In the genomic region with DNA sequence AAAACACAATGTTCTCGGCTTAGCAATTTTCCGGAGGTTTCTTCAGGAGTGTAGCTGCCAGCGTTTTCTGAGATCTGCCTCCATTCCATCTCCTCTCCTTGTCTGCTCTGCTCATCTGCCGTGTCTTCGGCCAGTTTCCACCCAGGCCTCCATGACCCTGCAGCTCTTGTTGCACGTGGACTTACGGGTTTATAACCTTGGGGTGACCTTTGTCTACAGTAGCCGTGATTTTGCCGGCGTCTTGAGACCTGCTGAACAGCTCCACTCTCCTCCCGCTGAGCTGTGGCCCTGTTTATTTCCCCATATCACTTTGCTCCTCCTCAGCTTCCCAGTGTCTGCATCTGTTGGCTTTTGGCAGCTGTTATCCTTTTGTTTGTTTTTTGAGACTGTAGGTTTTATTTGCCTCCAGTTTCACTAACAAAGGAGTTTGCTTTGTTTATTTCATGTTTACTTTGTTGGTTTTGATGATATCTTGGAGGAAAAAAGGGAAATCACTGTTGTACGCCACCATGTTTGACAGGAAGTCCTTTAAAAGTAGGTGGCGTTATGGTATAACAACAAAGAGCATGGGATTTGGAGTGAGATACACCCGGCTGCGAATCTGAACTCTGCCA, we compare ENCODE assay signal across 22 cellular contexts. TPM values are rescaled to one million over a fixed set of nuclear protein-coding genes. Genes with fewer than 3 reads are reported as not detected.
DNase-seq lines count a peak whose midpoint lies in the region; ATAC-seq, FAIRE-seq and TF ChIP-seq lines count a peak whose summit lies in the region.
"Had no signal": no experiment of that assay in that cellular context is flagged by ENCODE, and none has a peak within 500 bp of the region (broad histone marks: within the 10 kb centered on the region; RNA-seq: fewer than 3 reads in every experiment).

No MANE protein-coding gene starts in this region.

- no peak for TF ChIP-seq EP300 in A549 (IDR thresholded peaks at IDR 0.05)
- no peak for TF ChIP-seq EP300 in K562 (IDR thresholded peaks at IDR 0.05; ENCODE audit: low read length)

- no peaks in the 10 kb centered on the region for H3K36me3 ChIP-seq in K562 (ENCODE audit: control insufficient read depth, insufficient read depth, low read length)

- TF ChIP-seq RAD21 in A549 (conservative IDR thresholded peaks at IDR 0.05 in 1 of 2, IDR thresholded peaks at IDR 0.05 in 1 of 2) = no peak
- no peak for TF ChIP-seq RAD21 in K562 (CRISPR knock-in tag; conservative IDR thresholded peaks at IDR 0.05 in 1 of 2, IDR thresholded peaks at IDR 0.05 in 1 of 2)

- no peaks in the 10 kb centered on the region; the same call in 1 of the 2 replicates for H4K20me1 ChIP-seq in K562 (replicated peaks; ENCODE audit: control insufficient read depth, insufficient read depth, low read length)

- TF ChIP-seq CTCF in A549 (IDR thresholded peaks at IDR 0.05) (no peak), K562 (IDR thresholded peaks at IDR 0.05 in 2 of 3, conservative IDR thresholded peaks at IDR 0.05 in 1 of 3; ENCODE audit: insufficient read depth in 2 of 3, low read depth in 1 of 3, low read length in 3 of 3) (no peak), nephron progenitor cell (IDR thresholded peaks at IDR 0.05) (no peak)

- H3K4me2 ChIP-seq in A549 = no peak overlapping the region
- no peak overlapping the region for H3K4me2 ChIP-seq in K562 (ENCODE audit: insufficient read depth, low read length)

- in situ Hi-C loops in K562 (cut with MboI) = no loop called here

- no peaks in the 10 kb centered on the region for H3K27me3 Mint-ChIP-seq in nephron progenitor cell (ENCODE audit: low read depth, poor library complexity)
- H3K27me3 Mint-ChIP-seq: activated CD4-positive, alpha-beta T cell treated with anti-CD3 and anti-CD28 coated beads for 36 hours; activated T-helper 17 cell treated with anti-CD3 and anti-CD28 coated beads, Interleukin-2, amount 50 U/mL, for 72 hours; CD8-positive, alpha-beta memory T cell; dendritic cell treated with granulocyte-macrophage colony-stimulating factor and Interleukin-4, amounts not matched to agents 40 ng/mL and 50 ng/mL, for 4 days had no signal

- intact Hi-C loops in K562 (cut with micrococcal nuclease) = no loop called here

- no peaks in the 10 kb centered on the region for H3K9me1 ChIP-seq in K562 (ENCODE audit: control insufficient read depth, insufficient read depth, low read length)

- no peaks in the 10 kb centered on the region for H3K9me3 Mint-ChIP-seq in nephron progenitor cell
- H3K9me3 Mint-ChIP-seq: activated T-helper 17 cell treated with anti-CD3 and anti-CD28 coated beads, Interleukin-2, amount 50 U/mL, for 72 hours; CD8-positive, alpha-beta memory T cell; dendritic cell treated with granulocyte-macrophage colony-stimulating factor and Interleukin-4, amounts not matched to agents 40 ng/mL and 50 ng/mL, for 4 days had no signal

- no peaks in the 10 kb centered on the region for H3K9me3 ChIP-seq in A549
- no peaks in the 10 kb centered on the region for H3K9me3 ChIP-seq in K562 (replicated peaks; ENCODE audit: control insufficient read depth, insufficient read depth, low read depth, low read length)
- H3K9me3 ChIP-seq: body of pancreas, testis had no signal

- CTCF ChIA-PET in A549 (lab: Yijun Ruan, JAX) = interaction anchor here (1.0 to 2.2 kb wide), 3 partner anchors 10 to 73 kb away, joined by 3 to 11 read pairs (median 4); no protein-coding TSS in a partner anchor
- CTCF ChIA-PET in K562 (lab: Yijun Ruan, JAX; ENCODE audit: low intra/inter-chr PET ratio) = interaction anchor here (0.6 kb wide), 1 partner anchor 25 kb away, joined by 3 read pairs; no protein-coding TSS in a partner anchor

- no peaks in the 10 kb centered on the region for H3K79me2 ChIP-seq in K562 (ENCODE audit: control insufficient read depth, insufficient read depth, low read length)

- TF ChIP-seq POLR2A in A549 (IDR thresholded peaks at IDR 0.05; ENCODE audit: low read length) = no peak
- TF ChIP-seq POLR2A in K562 (conservative IDR thresholded peaks at IDR 0.05) = no peak

- no peak overlapping the region for H3K4me3 Mint-ChIP-seq in nephron progenitor cell
- H3K4me3 Mint-ChIP-seq: activated CD4-positive, alpha-beta T cell treated with anti-CD3 and anti-CD28 coated beads for 36 hours; activated T-helper 17 cell treated with anti-CD3 and anti-CD28 coated beads, Interleukin-2, amount 50 U/mL, for 72 hours; CD8-positive, alpha-beta memory T cell; dendritic cell treated with granulocyte-macrophage colony-stimulating factor and Interleukin-4, amounts not matched to agents 40 ng/mL and 50 ng/mL, for 4 days had no signal

- FAIRE-seq in A549 (lab: Jason Lieb, UNC) (peak; percentile 70), K562 (lab: Jason Lieb, UNC) (peak; percentile 52)
- FAIRE-seq: GM18507, keratinocyte had no signal

- no peak overlapping the region for H3K4me3 ChIP-seq in A549
- H3K4me3 ChIP-seq in K562 = no peak overlapping the region
- H3K4me3 ChIP-seq: body of pancreas, testis had no signal

- H3K36me3 Mint-ChIP-seq in nephron progenitor cell (ENCODE audit: low read depth) = peaks cover 14% of the 10 kb centered on the region

- DNase-seq in A549 (ENCODE audit: low read depth in 1 of 2, low spot score in 1 of 2) (peak in 1 of 2 experiments; percentile 11), HT-29 (ENCODE audit: low spot score) (peak; percentile 80), K562 (ENCODE audit: extremely low read depth in 1 of 4, low spot score in 3 of 4) (no peak), nephron progenitor cell (no peak), GF-D8 (lab: John Stamatoyannopoulos, UW) (no peak)
- DNase-seq: activated CD4-positive, alpha-beta T cell treated with anti-CD3 and anti-CD28 coated beads for 36 hours; body of pancreas; CD8-positive, alpha-beta memory T cell; EL; hippocampal formation; NCI-H1105 treated with DMSO at 0.1 percent for 48 hours; NCI-H226; retina; testis had no signal

- H3K27ac ChIP-seq in A549 (no peak overlapping the region), K562 (ENCODE audit: extremely low read depth, low read depth, low read length) (no peak overlapping the region)
- H3K27ac ChIP-seq: body of pancreas, RWPE1, testis had no signal

- 83% methylated on average over 15 of the region's 15 CpGs for WGBS in A549 (ENCODE audit: missing lambda C conversion rate)
- WGBS in K562 (ENCODE audit: insufficient coverage, low coverage, missing lambda C conversion rate) = 31% methylated on average over 15 of the region's 15 CpGs

- H3K4me1 ChIP-seq in A549 = peaks cover 12% of the 10 kb centered on the region; the same call in 1 of the 3 replicates
- peaks cover 0 to 9% of the 10 kb centered on the region in 2 experiments; a peak in 2 of 5 replicates for H3K4me1 ChIP-seq in K562 (replicated peaks in 1 of 2; ENCODE audit: control insufficient read depth in 2 of 2, insufficient read depth in 2 of 2, low read length in 2 of 2)
- H3K4me1 ChIP-seq: testis had no signal

- H3K27me3 ChIP-seq in K562 (ENCODE audit: control insufficient read depth in 2 of 2, insufficient read depth in 2 of 2, low read length in 2 of 2) = peaks cover 19 to 37% of the 10 kb centered on the region in 2 experiments; a peak in 4 of 5 replicates
- H3K27me3 ChIP-seq: body of pancreas, testis had no signal

- H3K9ac ChIP-seq in K562 (ENCODE audit: insufficient read depth in 1 of 2, low read depth in 2 of 2, low read length in 2 of 2) = no peak overlapping the region

- POLR2A ChIA-PET in A549 (lab: Yijun Ruan, JAX) (no interaction called here), K562 (lab: Yijun Ruan, JAX) (interaction anchor here (1.0 to 2.1 kb wide), 3 partner anchors 10 to 18 kb away, joined by 3 to 8 read pairs (median 3); no protein-coding TSS in a partner anchor)

- no peak; a peak in 1 of 6 replicates for ATAC-seq in A549
- ATAC-seq in K562 = no peak
- ATAC-seq in HG03097 (IDR thresholded peaks at IDR 0.05; ENCODE audit: low FRiP score, unreplicated experiment) = no peak
- no peak for ATAC-seq in GM21360 (IDR thresholded peaks at IDR 0.05; ENCODE audit: unreplicated experiment)
- ATAC-seq: activated CD4-positive, alpha-beta T cell treated with anti-CD3 and anti-CD28 coated beads for 36 hours; activated T-helper 17 cell treated with anti-CD3 and anti-CD28 coated beads, Interleukin-2, amount 50 U/mL, for 72 hours; body of pancreas had no signal

- BruUV-seq in K562 (replicated peaks; lab: Mats Ljungman, UMichigan) = no TSS peak

- peak overlapping the region; percentile 52 for H2AFZ ChIP-seq in K562 (ENCODE audit: low read depth, low read length)

- H3K27ac Mint-ChIP-seq in nephron progenitor cell = peak overlapping the region; percentile 62
- H3K27ac Mint-ChIP-seq: activated CD4-positive, alpha-beta T cell treated with anti-CD3 and anti-CD28 coated beads for 36 hours; dendritic cell treated with granulocyte-macrophage colony-stimulating factor and Interleukin-4, amounts not matched to agents 40 ng/mL and 50 ng/mL, for 4 days had no signal

- peaks cover 10% of the 10 kb centered on the region for H3K4me1 Mint-ChIP-seq in nephron progenitor cell
- H3K4me1 Mint-ChIP-seq: activated CD4-positive, alpha-beta T cell treated with anti-CD3 and anti-CD28 coated beads for 36 hours; activated T-helper 17 cell treated with anti-CD3 and anti-CD28 coated beads, Interleukin-2, amount 50 U/mL, for 72 hours; CD8-positive, alpha-beta memory T cell had no signal

RNA-seq across cellular contexts. Expression of a gene that starts 29.3 kb away (rescaled TPM):
- 0.13 TPM in 2 replicates for polyA plus RNA-seq in A549 (2011; rRNA removed)
- polyA plus RNA-seq in A549 (2012; cell fraction: cytosol; rRNA removed) = 0.03 and 0.05 TPM in 2 replicates
- 0.06 and 0.18 TPM in 2 replicates for polyA plus RNA-seq in A549 (2012; cell fraction: nucleus; rRNA removed)
- polyA plus RNA-seq in A549 (2017; fragmentation: RNase III; extraction: RNeasy Plus Mini Kit Qiagen cat#74134 plus additional on column Dnase treatment) = 0.04 to 0.06 TPM in 2 of 3 replicates, not detected in the other
- 0.49 and 0.62 TPM in 2 replicates for polyA minus RNA-seq in A549 (2011; rRNA and poly(A)+ RNA removed)
- 0.08 and 0.13 TPM in 2 replicates for total RNA-seq in HT-29 (2014; rRNA removed; shearing (Covaris generic))
- total RNA-seq in K562 (2011; cell fraction: chromatin; rRNA removed; ENCODE audit: low replicate concordance) = 0.14 TPM in 1 of 2 replicates, not detected in the other
- 0.26 TPM in 1 of 2 replicates, not detected in the other for total RNA-seq in K562 (2011; cell fraction: nucleolus; rRNA removed)
- total RNA-seq in K562 (2011; cell fraction: nucleoplasm; rRNA removed) = 0.15 TPM in 1 of 2 replicates, not detected in the other
- total RNA-seq in K562 (2014; rRNA removed) = not detected in 2 replicates
- total RNA-seq in K562 (2014; rRNA removed; fragmentation: Illumina TruSeq; extraction: Trizol) = not detected in 2 replicates
- not detected in 2 replicates for total RNA-seq in K562 (2015; rRNA removed; fragmentation: Illumina TruSeq; extraction: Trizol)
- total RNA-seq in K562 (2021) = not detected in 2 replicates
- not detected in 2 replicates for polyA plus RNA-seq in K562 (2011; rRNA removed)
- polyA plus RNA-seq in K562 (2011; cell fraction: cytosol; rRNA removed) = 0.06 TPM in 1 of 2 replicates, not detected in the other
- polyA plus RNA-seq in K562 (2011; cell fraction: nucleus; rRNA removed) = 0.06 TPM in 1 of 2 replicates, not detected in the other
- polyA plus RNA-seq in K562 (2012) = not detected in 2 replicates
- not detected in 2 replicates for polyA plus RNA-seq in K562 (2014; fragmentation: Illumina TruSeq; extraction: Trizol)
- polyA plus RNA-seq in K562 (2014; fragmentation: Nextera tagmentation; extraction: Ambion mirVana) = under 1 TPM in 1 of 2 experiments, not detected in 1; 0.04 TPM
- polyA plus RNA-seq in K562 (2014; rRNA removed) = not detected in 2 replicates
- not detected in 2 replicates for polyA minus RNA-seq in K562 (2011; rRNA and poly(A)+ RNA removed)
- polyA minus RNA-seq in K562 (2011; cell fraction: cytosol; rRNA and poly(A)+ RNA removed) = not detected in 2 replicates
- not detected in 2 replicates for polyA minus RNA-seq in K562 (2011; cell fraction: nucleus; rRNA and poly(A)+ RNA removed)
- total RNA-seq: activated CD4-positive, alpha-beta T cell treated with anti-CD3 and anti-CD28 coated beads for 36 hours; activated T-helper 17 cell treated with anti-CD3 and anti-CD28 coated beads, Interleukin-2, amount 50 U/mL, for 72 hours; CD8-positive, alpha-beta memory T cell had no signal
- polyA plus RNA-seq: CD8-positive, alpha-beta memory T cell; keratinocyte; neural cell had no signal

RNA-seq across cellular contexts. Expression of a gene that starts 38.0 kb away (rescaled TPM):
- polyA plus RNA-seq in A549 (2011; rRNA removed) (0.30 and 0.33 TPM in 2 replicates), A549 (2017; fragmentation: RNase III; extraction: RNeasy Plus Mini Kit Qiagen cat#74134 plus additional on column Dnase treatment) (0.17 to 0.26 TPM (median 0.24 TPM) in 3 replicates), K562 (2011; rRNA removed) (0.07 and 0.20 TPM in 2 replicates), K562 (2014; fragmentation: Illumina TruSeq; extraction: Trizol) (0.04 and 0.08 TPM in 2 replicates), K562 (2014; fragmentation: Nextera tagmentation; extraction: Ambion mirVana) (not detected), K562 (2014; rRNA removed) (0.09 and 1.0 TPM in 2 replicates)
- polyA plus RNA-seq in A549 (2012; cell fraction: cytosol; rRNA removed) = 0.08 and 0.11 TPM in 2 replicates
- polyA plus RNA-seq in A549 (2012; cell fraction: nucleus; rRNA removed) = 0.60 and 0.61 TPM in 2 replicates
- polyA minus RNA-seq in A549 (2011; rRNA and poly(A)+ RNA removed) = 0.24 and 0.50 TPM in 2 replicates
- 66.1 and 73.9 TPM in 2 replicates for total RNA-seq in HT-29 (2014; rRNA removed; shearing (Covaris generic))
- total RNA-seq in K562 (2011; cell fraction: chromatin; rRNA removed; ENCODE audit: low replicate concordance) = 0.23 and 0.32 TPM in 2 replicates
- total RNA-seq in K562 (2011; cell fraction: nucleolus; rRNA removed) = 0.13 and 0.33 TPM in 2 replicates
- 0.23 and 0.37 TPM in 2 replicates for total RNA-seq in K562 (2011; cell fraction: nucleoplasm; rRNA removed)
- total RNA-seq in K562 (2014; rRNA removed) (0.05 and 0.08 TPM in 2 replicates), K562 (2014; rRNA removed; fragmentation: Illumina TruSeq; extraction: Trizol) (0.03 and 0.07 TPM in 2 replicates), K562 (2015; rRNA removed; fragmentation: Illumina TruSeq; extraction: Trizol) (0.07 and 0.15 TPM in 2 replicates), K562 (2021) (0.07 and 0.13 TPM in 2 replicates)
- 0.12 and 0.39 TPM in 2 replicates for polyA plus RNA-seq in K562 (2011; cell fraction: cytosol; rRNA removed)
- polyA plus RNA-seq in K562 (2011; cell fraction: nucleus; rRNA removed) = 0.20 and 0.25 TPM in 2 replicates
- 0.12 and 0.26 TPM in 2 replicates for polyA plus RNA-seq in K562 (2012)
- 0.03 and 0.07 TPM in 2 replicates for polyA minus RNA-seq in K562 (2011; rRNA and poly(A)+ RNA removed)
- polyA minus RNA-seq in K562 (2011; cell fraction: cytosol; rRNA and poly(A)+ RNA removed) = 0.18 TPM in 1 of 2 replicates, not detected in the other
- 0.22 and 0.27 TPM in 2 replicates for polyA minus RNA-seq in K562 (2011; cell fraction: nucleus; rRNA and poly(A)+ RNA removed)
- polyA plus RNA-seq: neural cell had no signal

Comparison
In these comparisons a context has a peak if more than half of its experiments do, and no peak if none do; other contexts are left out.
1. RNA of a gene that starts 38.0 kb away (total RNA-seq): 66.1 to 73.9 TPM in HT-29; 0.03 to 0.37 TPM in K562; every median in the first group is over 10 times any median in the second.